Comparison of ENCODE assay signal across 8 cellular contexts in genomic region chr11:61815790-61816735, GRCh38. TPM values are rescaled to one million over a fixed set of nuclear protein-coding genes. Genes with fewer than 3 reads are reported as not detected.
DNase-seq lines count a peak whose midpoint lies in the region; ATAC-seq and TF ChIP-seq lines count a peak whose summit lies in the region.

No MANE protein-coding gene starts in this region.

- H3K27me3 ChIP-seq in BLaER1 (no peaks in the 10 kb centered on the region), thymus (ENCODE audit: control insufficient read depth, insufficient read depth) (no peaks in the 10 kb centered on the region)

- peaks cover 0 to 4% (median 0%) of the 10 kb centered on the region in 3 donors for H3K27me3 Mint-ChIP-seq in naive B cell

- under 1% methylated on average over 69 of the region's 69 CpGs for WGBS in thymus

- peaks cover 10% of the 10 kb centered on the region; the same call in 1 of the 2 replicates for H4K20me1 ChIP-seq in BLaER1

- ATAC-seq in GM19023 (IDR thresholded peaks at IDR 0.05; ENCODE audit: unreplicated experiment) (peak; percentile 33), HG03378 (IDR thresholded peaks at IDR 0.05; ENCODE audit: unreplicated experiment) (peak; percentile 29), naive B cell (ENCODE audit: low read depth in 2 of 2) (peak; percentile 71 to 74)

- H3K4me1 ChIP-seq in BLaER1: peaks cover 28% of the 10 kb centered on the region
- H3K4me1 ChIP-seq in thymus (ENCODE audit: control insufficient read depth, insufficient read depth, low read length): peaks cover 11% of the 10 kb centered on the region

- H3K36me3 Mint-ChIP-seq in naive B cell: no peaks in the 10 kb centered on the region

- DNase-seq in NOMO-1 treated with DMSO at 0.1 percent for 48 hours (lab: John Stamatoyannopoulos, UW; ENCODE audit: unreplicated experiment) (peak; percentile 38), fibroblast of mammary gland (ENCODE audit: low read depth) (peak; percentile 73), naive B cell (peak; percentile 52)
- peak; percentile 14 to 39 for DNase-seq in activated T-helper 1 cell treated with anti-CD3 and anti-CD28 coated beads, Interleukin-2, amount 50 U/mL, for 16 hours (ENCODE audit: low read depth in 1 of 2, low spot score in 1 of 2)

- H3K9me3 ChIP-seq in BLaER1 (no peaks in the 10 kb centered on the region; the same call in 1 of the 2 replicates), thymus (ENCODE audit: control insufficient read depth) (no peaks in the 10 kb centered on the region)

- peak overlapping the region; percentile 81 to 97 (median 93) for H3K4me3 Mint-ChIP-seq in naive B cell

- H3K4me3 ChIP-seq in BLaER1 (peak overlapping the region; percentile 84), fibroblast of mammary gland (ENCODE audit: control insufficient read depth, low read depth, low read length) (peak overlapping the region; percentile 83), thymus (ENCODE audit: low read length) (peak overlapping the region; percentile 62)

- peaks cover 34% of the 10 kb centered on the region for H3K36me3 ChIP-seq in BLaER1
- H3K36me3 ChIP-seq in thymus (ENCODE audit: control insufficient read depth, insufficient read depth): peaks cover 12% of the 10 kb centered on the region

- H3K4me2 ChIP-seq in BLaER1: peak overlapping the region; percentile 94

- H3K27ac Mint-ChIP-seq in naive B cell: peak overlapping the region; percentile 27 to 95 (median 94)

- TF ChIP-seq CTCF in fibroblast of mammary gland (conservative IDR thresholded peaks at IDR 0.05; ENCODE audit: control insufficient read depth, insufficient read depth, low read depth, low read length): no peak

- H3K4me1 Mint-ChIP-seq in naive B cell: peaks cover 11 to 23% (median 20%) of the 10 kb centered on the region in 3 donors

- peak overlapping the region; percentile 97 for H3K27ac ChIP-seq in BLaER1
- H3K27ac ChIP-seq in thymus (ENCODE audit: low read depth): peak overlapping the region; percentile 66

- H3K9ac ChIP-seq in BLaER1: peak overlapping the region; percentile 95

- H3K9me3 Mint-ChIP-seq in naive B cell: peaks cover 0 to 1% (median 0%) of the 10 kb centered on the region in 7 donors

RNA-seq across cellular contexts. Expression of gene FADS1, which starts 0.7 kb away (rescaled TPM):
- polyA plus RNA-seq in naive B cell (ENCODE audit: low read depth in 6 of 6): 10 to 100 TPM in 1 of 6 donors, 1 to 10 TPM in 3, under 1 TPM in 1, not detected in 1; 0.79 to 14.0 (median 1.6) TPM
- polyA plus RNA-seq in thymus: 4.4 TPM

RNA-seq across cellular contexts. Expression of gene FADS2, which starts 12.0 kb away (rescaled TPM):
- polyA plus RNA-seq in naive B cell (ENCODE audit: low read depth in 6 of 6): 10 to 100 TPM in 1 of 6 donors, 1 to 10 TPM in 3, under 1 TPM in 1, not detected in 1; 0.92 to 11.5 (median 2.0) TPM
- 11.2 TPM for polyA plus RNA-seq in thymus

RNA-seq across cellular contexts. Expression of gene FEN1, which starts 23.4 kb away (rescaled TPM):
- 10 to 100 TPM in 5 of 6 donors, 1 to 10 TPM in 1; 8.0 to 23.8 (median 15.3) TPM for polyA plus RNA-seq in naive B cell (ENCODE audit: low read depth in 6 of 6)
- 10.0 TPM for polyA plus RNA-seq in thymus

RNA-seq across cellular contexts. Expression of gene TMEM258, which starts 23.7 kb away (rescaled TPM):
- polyA plus RNA-seq in naive B cell (ENCODE audit: low read depth in 6 of 6) (100 to 1,000 TPM; 117 to 238 (median 185) TPM), thymus (148 TPM)

Comparison
In these comparisons a context has a peak if more than half of its experiments do, and no peak if none do; other contexts are left out.
1. Peak in every context shown above with its lines: DNase-seq, ATAC-seq, H3K4me3 ChIP-seq and H3K27ac ChIP-seq.